Comparison of ENCODE assay signal across 8 cellular contexts in genomic region chr19:34772697-34773554, GRCh38. TPM values are rescaled to one million over a fixed set of nuclear protein-coding genes. Genes with fewer than 3 reads are reported as not detected.
A peak's percentile ranks its signal among the peaks of the same experiment; 100 is the strongest.
DNase-seq lines count a peak whose midpoint lies in the region; ATAC-seq, FAIRE-seq and TF ChIP-seq lines count a peak whose summit lies in the region.

TSS of gene ZNF599 (minus strand) at chr19:34773215. CDS start at chr19:34772841, 374 bp downstream.

- BruUV-seq in PC-9 (replicated peaks; lab: Mats Ljungman, UMichigan), result TSS peak; percentile 68

- peaks cover 9% of the 10 kb centered on the region for H3K36me3 Mint-ChIP-seq in activated T-helper 1 cell treated with anti-CD3 and anti-CD28 coated beads, Interleukin-12 subunit alpha, Interleukin-12 subunit beta, Interleukin-2, Interleukin-4 antibody, amounts not matched to agents 30 ng/mL and 10 ng/mL and 1 ng/mL, durations not matched to agents 14 hours and 24 hours and 36 hours (ENCODE audit: low read depth)
- peaks cover 5 to 19% (median 8%) of the 10 kb centered on the region in 3 donors for H3K36me3 Mint-ChIP-seq in naive thymus-derived CD8-positive, alpha-beta T cell
- peaks cover 12 to 31% of the 10 kb centered on the region in 2 donors for H3K36me3 Mint-ChIP-seq in stimulated activated naive B cell treated with anti-CD40 and anti-IgM and Interleukin-4, amounts not matched to agents 10 μg/mL and 1 μg/mL and 100 μg/mL, for 72 hours

- H3K4me3 Mint-ChIP-seq in activated T-helper 1 cell treated with anti-CD3 and anti-CD28 coated beads, Interleukin-12 subunit alpha, Interleukin-12 subunit beta, Interleukin-2, Interleukin-4 antibody, amounts not matched to agents 30 ng/mL and 10 ng/mL and 1 ng/mL, durations not matched to agents 14 hours and 24 hours and 36 hours, result peak within 1 kb of the TSS; percentile 91
- H3K4me3 Mint-ChIP-seq in naive thymus-derived CD8-positive, alpha-beta T cell, result peak within 1 kb of the TSS; percentile 88 to 99 (median 96)
- peak within 1 kb of the TSS; percentile 89 to 91 for H3K4me3 Mint-ChIP-seq in stimulated activated naive B cell treated with anti-CD40 and anti-IgM and Interleukin-4, amounts not matched to agents 10 μg/mL and 1 μg/mL and 100 μg/mL, for 72 hours

- peak within 1 kb of the TSS; percentile 75 for H3K4me3 ChIP-seq in PC-9

- H3K79me2 ChIP-seq in PC-9 (ENCODE audit: low read depth), result no peaks in the 10 kb centered on the region

- no peaks in the 10 kb centered on the region for H3K27me3 Mint-ChIP-seq in activated T-helper 1 cell treated with anti-CD3 and anti-CD28 coated beads, Interleukin-12 subunit alpha, Interleukin-12 subunit beta, Interleukin-2, Interleukin-4 antibody, amounts not matched to agents 30 ng/mL and 10 ng/mL and 1 ng/mL, durations not matched to agents 14 hours and 24 hours and 36 hours (ENCODE audit: insufficient read depth)
- peaks cover 0 to 11% (median 1%) of the 10 kb centered on the region in 5 donors for H3K27me3 Mint-ChIP-seq in naive thymus-derived CD8-positive, alpha-beta T cell
- H3K27me3 Mint-ChIP-seq in stimulated activated naive B cell treated with anti-CD40 and anti-IgM and Interleukin-4, amounts not matched to agents 10 μg/mL and 1 μg/mL and 100 μg/mL, for 72 hours, result peaks cover 20 to 26% of the 10 kb centered on the region in 2 donors

- peak within 1 kb of the TSS; percentile 95 for H3K27ac Mint-ChIP-seq in activated T-helper 1 cell treated with anti-CD3 and anti-CD28 coated beads, Interleukin-12 subunit alpha, Interleukin-12 subunit beta, Interleukin-2, Interleukin-4 antibody, amounts not matched to agents 30 ng/mL and 10 ng/mL and 1 ng/mL, durations not matched to agents 14 hours and 24 hours and 36 hours
- H3K27ac Mint-ChIP-seq in naive thymus-derived CD8-positive, alpha-beta T cell, result peak within 1 kb of the TSS; percentile 86 to 98 (median 98)
- H3K27ac Mint-ChIP-seq in stimulated activated naive B cell treated with anti-CD40 and anti-IgM and Interleukin-4, amounts not matched to agents 10 μg/mL and 1 μg/mL and 100 μg/mL, for 72 hours, result peak within 1 kb of the TSS; percentile 88

- H3K36me3 ChIP-seq in PC-9 (ENCODE audit: low read depth), result 0 out of 2 replicates have a peak, but pooled peaks cover 6% of the 10 kb centered on the region

- no peaks in the 10 kb centered on the region for H4K20me1 ChIP-seq in PC-9 (ENCODE audit: insufficient read depth)

- peak; percentile 42 for DNase-seq in D721Med (ENCODE audit: insufficient read length, low spot score)
- DNase-seq in HUDEP-2 (lab: John Stamatoyannopoulos, UW; ENCODE audit: unreplicated experiment in 76 of 76), result peak in 75 of 76 experiments; percentile 30 to 94 (median 85)
- peak; percentile 71 to 84 for DNase-seq in PC-9
- DNase-seq in activated T-helper 1 cell treated with anti-CD3 and anti-CD28 coated beads, Interleukin-12 subunit alpha, Interleukin-12 subunit beta, Interleukin-2, Interleukin-4 antibody, amounts not matched to agents 30 ng/mL and 10 ng/mL and 1 ng/mL, durations not matched to agents 14 hours and 24 hours and 36 hours (ENCODE audit: low spot score), result peak; percentile 85
- DNase-seq in fibroblast of peridontal ligament (ENCODE audit: extremely low read depth), result peak; percentile 82
- peak; percentile 82 to 94 (median 86) for DNase-seq in naive thymus-derived CD8-positive, alpha-beta T cell
- peak; percentile 85 for DNase-seq in stimulated activated naive B cell treated with anti-CD40 and anti-IgM and Interleukin-4, amounts not matched to agents 10 μg/mL and 1 μg/mL and 100 μg/mL, for 72 hours

- no peaks in the 10 kb centered on the region for H3K27me3 ChIP-seq in PC-9 (ENCODE audit: insufficient read depth, low read depth)

- no peak for FAIRE-seq in D721Med (lab: Jason Lieb, UNC)

- intact Hi-C loops in PC-9 (cut with micrococcal nuclease; ENCODE audit: unreplicated experiment), result loop anchor here (1.0 kb wide), 1 partner anchor 39 kb away; the partner anchor contains the start of gene ZNF181
- intact Hi-C loops in activated T-helper 1 cell treated with anti-CD3 and anti-CD28 coated beads, Interleukin-12 subunit alpha, Interleukin-12 subunit beta, Interleukin-2, Interleukin-4 antibody, amounts not matched to agents 30 ng/mL and 10 ng/mL and 1 ng/mL, durations not matched to agents 14 hours and 24 hours and 36 hours (cut with micrococcal nuclease), result loop anchor here (1.0 to 5.0 kb wide), 5 partner anchors 40 to 1716 kb away; partner anchors contain the start of genes GRAMD1A, SCGB2B2, ZNF302 and ZNF566

- H2AFZ ChIP-seq in PC-9, result peak within 1 kb of the TSS; percentile 98

- no peaks in the 10 kb centered on the region for H3F3A ChIP-seq in PC-9 (ENCODE audit: insufficient read depth, low read depth)

- no peaks in the 10 kb centered on the region for H3K9me2 ChIP-seq in PC-9 (ENCODE audit: insufficient read depth)

- H3K9me3 Mint-ChIP-seq in activated T-helper 1 cell treated with anti-CD3 and anti-CD28 coated beads, Interleukin-12 subunit alpha, Interleukin-12 subunit beta, Interleukin-2, Interleukin-4 antibody, amounts not matched to agents 30 ng/mL and 10 ng/mL and 1 ng/mL, durations not matched to agents 14 hours and 24 hours and 36 hours, result peaks cover 48% of the 10 kb centered on the region
- peaks cover 0 to 15% (median 0%) of the 10 kb centered on the region in 9 donors for H3K9me3 Mint-ChIP-seq in naive thymus-derived CD8-positive, alpha-beta T cell
- H3K9me3 Mint-ChIP-seq in stimulated activated naive B cell treated with anti-CD40 and anti-IgM and Interleukin-4, amounts not matched to agents 10 μg/mL and 1 μg/mL and 100 μg/mL, for 72 hours, result peaks cover 9 to 10% of the 10 kb centered on the region in 2 donors

- H3K4me2 ChIP-seq in PC-9, result peak within 1 kb of the TSS; percentile 77

- H3K27ac ChIP-seq in PC-9, result no peak within 1 kb of the TSS

- H3K9me3 ChIP-seq in PC-9 (ENCODE audit: insufficient read depth, low read depth), result no peaks in the 10 kb centered on the region

- no peaks in the 10 kb centered on the region for H3K4me1 ChIP-seq in PC-9 (replicated peaks; ENCODE audit: insufficient read depth)

- CTCF ChIA-PET in PC-9 (lab: Charles Lee), result no interaction called here

- no peak for TF ChIP-seq CTCF in D721Med (IDR thresholded peaks at IDR 0.05; ENCODE audit: insufficient read depth, missing control alignments)
- no peak for TF ChIP-seq CTCF in PC-9 (conservative IDR thresholded peaks at IDR 0.05)

- ATAC-seq in GM21390 (IDR thresholded peaks at IDR 0.05; ENCODE audit: unreplicated experiment), result peak; percentile 96
- peak; percentile 93 to 95 for ATAC-seq in naive thymus-derived CD8-positive, alpha-beta T cell
- ATAC-seq in stimulated activated naive B cell treated with anti-CD40 and anti-IgM and Interleukin-4, amounts not matched to agents 10 μg/mL and 1 μg/mL and 100 μg/mL, for 72 hours (replicated peaks), result peak; percentile 99

- POLR2A ChIA-PET in PC-9 (lab: Charles Lee; ENCODE audit: unreplicated experiment), result interaction anchor here (0.8 kb wide), 1 partner anchor 96 kb away, joined by 3 read pairs; the partner anchor contains the start of gene ZNF302
- POLR2A ChIA-PET in naive thymus-derived CD8-positive, alpha-beta T cell (lab: Charles Lee), result interaction anchor here (0.5 to 1.5 kb wide), 5 partner anchors 38 to 638 kb away, joined by 3 to 8 read pairs (median 3); partner anchors contain the start of genes SCGB2B2, ZNF181, ZNF30 and ZNF302

- H3K4me1 Mint-ChIP-seq in activated T-helper 1 cell treated with anti-CD3 and anti-CD28 coated beads, Interleukin-12 subunit alpha, Interleukin-12 subunit beta, Interleukin-2, Interleukin-4 antibody, amounts not matched to agents 30 ng/mL and 10 ng/mL and 1 ng/mL, durations not matched to agents 14 hours and 24 hours and 36 hours (ENCODE audit: low read depth), result peaks cover 23% of the 10 kb centered on the region
- peaks cover 12 to 20% (median 19%) of the 10 kb centered on the region in 4 donors for H3K4me1 Mint-ChIP-seq in naive thymus-derived CD8-positive, alpha-beta T cell
- H3K4me1 Mint-ChIP-seq in stimulated activated naive B cell treated with anti-CD40 and anti-IgM and Interleukin-4, amounts not matched to agents 10 μg/mL and 1 μg/mL and 100 μg/mL, for 72 hours, result peaks cover 14% of the 10 kb centered on the region in 2 donors

RNA-seq across cellular contexts. Expression of gene ZNF599, which starts in this region (rescaled TPM):
- 9.2 and 12.4 TPM in 2 replicates for total RNA-seq in PC-9 (2021)
- 2.3 and 2.6 TPM in 2 replicates for total RNA-seq in activated T-helper 1 cell treated with anti-CD3 and anti-CD28 coated beads, Interleukin-12 subunit alpha, Interleukin-12 subunit beta, Interleukin-2, Interleukin-4 antibody, amounts not matched to agents 30 ng/mL and 10 ng/mL and 1 ng/mL, durations not matched to agents 14 hours and 24 hours and 36 hours
- total RNA-seq in naive thymus-derived CD8-positive, alpha-beta T cell, result 10 to 100 TPM; 10.7 to 11.3 TPM
- 1 to 10 TPM; 8.6 to 9.5 (median 9.1) TPM for polyA plus RNA-seq in naive thymus-derived CD8-positive, alpha-beta T cell
